In the genomic region with DNA sequence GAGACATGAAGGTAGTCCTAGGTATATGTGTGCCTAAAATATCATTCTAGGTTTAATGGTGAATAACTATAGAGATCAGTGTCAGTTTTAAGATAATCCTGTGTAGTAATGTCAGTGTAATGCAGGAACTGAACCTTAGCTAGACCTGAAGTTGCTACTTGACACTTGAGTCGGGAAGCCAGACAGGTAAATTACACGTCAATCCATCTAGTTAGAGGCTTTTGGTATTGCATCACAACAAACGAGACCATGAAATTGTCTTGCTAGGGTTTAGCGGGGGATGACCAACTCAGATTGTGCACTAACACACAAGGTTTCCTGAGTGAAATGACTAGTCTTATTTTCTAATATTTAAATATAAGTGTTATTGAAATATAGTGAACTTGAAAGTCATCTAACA, we compare ENCODE assay signal across 10 cellular contexts. TPM values are rescaled to one million over a fixed set of nuclear protein-coding genes. Genes with fewer than 3 reads are reported as not detected.
DNase-seq lines count a peak whose midpoint lies in the region; ATAC-seq and TF ChIP-seq lines count a peak whose summit lies in the region.
"Had no signal": no experiment of that assay in that cellular context is flagged by ENCODE, and none has a peak within 500 bp of the region (broad histone marks: within the 10 kb centered on the region; RNA-seq: fewer than 3 reads in every experiment).

No MANE protein-coding gene starts in this region.

- no peak for ATAC-seq in GM18517 (IDR thresholded peaks at IDR 0.05; ENCODE audit: unreplicated experiment)

- peaks cover 8% of the 10 kb centered on the region for H3K36me3 Mint-ChIP-seq in progenitor cell of endocrine pancreas (ENCODE audit: insufficient read depth)

- H3K4me1 ChIP-seq in endocrine pancreas (ENCODE audit: control insufficient read depth, insufficient read depth, low read length), result peaks cover 30% of the 10 kb centered on the region

- no peaks in the 10 kb centered on the region for H3K9me3 Mint-ChIP-seq in progenitor cell of endocrine pancreas (ENCODE audit: low read depth)

- TF ChIP-seq CTCF in GM06990 (IDR thresholded peaks at IDR 0.05; ENCODE audit: insufficient read depth, low read length, poor library complexity, severe bottlenecking), result no peak
- no peak for TF ChIP-seq CTCF in progenitor cell of endocrine pancreas (IDR thresholded peaks at IDR 0.05; ENCODE audit: unreplicated experiment)

- H3K4me3 ChIP-seq in GM06990 (replicated peaks; ENCODE audit: low read depth, low read length) (peak overlapping the region; percentile 14), endocrine pancreas (ENCODE audit: control insufficient read depth, insufficient read depth, low read length) (peak overlapping the region; percentile 91)

- H3K4me1 Mint-ChIP-seq in progenitor cell of endocrine pancreas (ENCODE audit: low read depth), result peaks cover 39% of the 10 kb centered on the region

- H3K27me3 ChIP-seq in GM06990 (replicated peaks; ENCODE audit: control insufficient read depth, insufficient read depth, low read length), result no peaks in the 10 kb centered on the region
- no peaks in the 10 kb centered on the region for H3K27me3 ChIP-seq in endocrine pancreas (ENCODE audit: control insufficient read depth, insufficient read depth, low read length)

- no peaks in the 10 kb centered on the region for H3K27me3 Mint-ChIP-seq in progenitor cell of endocrine pancreas

- H3K9me3 ChIP-seq in endocrine pancreas (ENCODE audit: control insufficient read depth, low read length), result no peaks in the 10 kb centered on the region

- H3K36me3 ChIP-seq in GM06990 (ENCODE audit: control insufficient read depth, insufficient read depth, low read length) (no peaks in the 10 kb centered on the region; the same call in 1 of the 2 replicates), endocrine pancreas (ENCODE audit: control insufficient read depth, insufficient read depth, low read length) (no peaks in the 10 kb centered on the region)

- no peak for DNase-seq in GM06990 (ENCODE audit: extremely low read depth, insufficient read length)
- DNase-seq in NAMALWA (ENCODE audit: low spot score), result peak; percentile 58
- no peak for DNase-seq in progenitor cell of endocrine pancreas (ENCODE audit: low spot score, unreplicated experiment)
- DNase-seq in DMS153 (lab: John Stamatoyannopoulos, UW), result no peak
- no peak for DNase-seq in UCSD-AML1 (lab: John Stamatoyannopoulos, UW; ENCODE audit: unreplicated experiment)
- no peak for DNase-seq in HUDEP-2 (lab: John Stamatoyannopoulos, UW; ENCODE audit: unreplicated experiment in 76 of 76)
- DNase-seq: GOT3, occipital lobe had no signal

- no peak overlapping the region for H3K9ac ChIP-seq in endocrine pancreas (ENCODE audit: control insufficient read depth, insufficient read depth, low read length)

- peak overlapping the region; percentile 94 for H3K27ac Mint-ChIP-seq in progenitor cell of endocrine pancreas

- peak overlapping the region; percentile 65 for H3K4me3 Mint-ChIP-seq in progenitor cell of endocrine pancreas (ENCODE audit: low read depth)

RNA-seq across cellular contexts. Expression of a gene that starts 2.0 kb away (rescaled TPM):
- total RNA-seq in progenitor cell of endocrine pancreas, result 63.6 and 65.4 TPM in 2 replicates
